31 cellular contexts compared by ENCODE assay signal in the genomic region with DNA sequence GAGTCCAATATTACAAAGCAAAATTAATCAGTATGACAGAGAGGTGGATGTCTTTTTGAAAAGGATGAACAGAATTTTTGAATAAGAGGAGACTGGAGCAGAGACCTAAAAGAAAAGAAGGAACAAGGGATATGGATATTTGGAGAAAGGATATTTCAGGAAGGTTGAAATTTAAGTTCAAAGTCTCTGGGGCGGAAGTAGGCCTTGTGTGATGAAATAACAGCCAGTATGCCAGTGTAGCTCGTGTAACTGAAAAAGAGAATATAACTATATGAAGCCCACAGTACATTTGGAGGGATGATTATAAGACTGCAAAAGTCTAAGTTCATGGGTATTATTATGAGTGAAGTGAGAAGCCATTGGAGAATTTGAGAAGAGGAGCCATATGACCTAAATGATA.
"Had no signal": no experiment of that assay in that cellular context is flagged by ENCODE, and none has a peak within 500 bp of the region (broad histone marks: within the 10 kb centered on the region; RNA-seq: fewer than 3 reads in every experiment).

No MANE protein-coding gene starts in this region.

- H3K36me3 ChIP-seq: neural progenitor cell, ovary, spleen, suprapubic skin, tibial artery, transverse colon, upper lobe of right lung, uterus had no signal

- DNase-seq: naive thymus-derived CD8-positive, alpha-beta T cell; occipital lobe; ovary; posterior cingulate gyrus; psoas muscle; right cardiac atrium; spleen; stimulated activated CD4-positive, alpha-beta T cell treated with anti-CD3 and anti-CD28 coated beads, Interleukin-12 subunit alpha, Interleukin-12 subunit beta, amount 100 ng/mL, for 4 hours; stimulated activated CD4-positive, alpha-beta T cell treated with anti-CD3 and anti-CD28 coated beads, Interleukin-1b, Interleukin-23, amount 100 ng/mL, for 48 hours; stimulated activated CD4-positive, alpha-beta T cell treated with anti-CD3 and anti-CD28 coated beads, Interleukin-4, amount 100 ng/mL, for 1 hour; stimulated activated CD4-positive, alpha-beta T cell treated with anti-CD3 and anti-CD28 coated beads, Interleukin-4, amount 100 ng/mL, for 4 hours; stimulated activated CD8-positive, alpha-beta memory T cell treated with anti-CD3 and anti-CD28 coated beads, Interleukin-4, amount 100 ng/mL, for 48 hours; stimulated activated naive CD4-positive, alpha-beta T cell; stimulated activated naive CD8-positive, alpha-beta T cell treated with anti-CD3 and anti-CD28 coated beads, Interleukin-15, amount 100 ng/mL, for 72 hours; stimulated activated naive CD8-positive, alpha-beta T cell treated with anti-CD3 and anti-CD28 coated beads, Interleukin-15, Interleukin-2, amounts not matched to agents 100 U/mL and 50 U/mL, for 24 hours; substantia nigra; testis; tibial artery; transverse colon; upper lobe of right lung; uterus had no signal

- H3K4me1 Mint-ChIP-seq: naive thymus-derived CD8-positive, alpha-beta T cell; nephron; neural progenitor cell; stimulated activated memory B cell treated with anti-CD40 and anti-IgM and Interleukin-4, amounts not matched to agents 10 μg/mL and 1 μg/mL and 100 μg/mL, for 72 hours; stimulated activated naive CD8-positive, alpha-beta T cell treated with anti-CD3 and anti-CD28 coated beads, Interleukin-15, amount 100 ng/mL, for 72 hours had no signal

- H2AFZ ChIP-seq: neural progenitor cell, parathyroid adenoma had no signal

- H3K4me2 ChIP-seq: neural progenitor cell, smooth muscle cell had no signal

- H3K4me1 ChIP-seq: neural progenitor cell, parathyroid adenoma, psoas muscle, spleen, suprapubic skin, testis, tibial artery, transverse colon, upper lobe of right lung, uterus had no signal

- H3K4me3 ChIP-seq: neural progenitor cell, ovary, psoas muscle, skin epidermis, smooth muscle cell, spleen, suprapubic skin, testis, tibial artery, transverse colon, upper lobe of right lung, uterus had no signal

- H3K27ac ChIP-seq: neural progenitor cell, ovary, parathyroid adenoma, psoas muscle, skin epidermis, spleen, suprapubic skin, testis, tibial artery, transverse colon, upper lobe of right lung, uterus had no signal

- H3K27ac Mint-ChIP-seq: naive thymus-derived CD8-positive, alpha-beta T cell; nephron; neural progenitor cell; progenitor cell of endocrine pancreas; stimulated activated memory B cell treated with anti-CD40 and anti-IgM and Interleukin-4, amounts not matched to agents 10 μg/mL and 1 μg/mL and 100 μg/mL, for 72 hours; stimulated activated naive CD8-positive, alpha-beta T cell treated with anti-CD3 and anti-CD28 coated beads, Interleukin-15, amount 100 ng/mL, for 72 hours; type B pancreatic cell had no signal

- ATAC-seq: naive thymus-derived CD8-positive, alpha-beta T cell; psoas muscle; right cardiac atrium; sciatic nerve; stimulated activated memory B cell treated with anti-CD40 and anti-IgM and Interleukin-4, amounts not matched to agents 10 μg/mL and 1 μg/mL and 100 μg/mL, for 72 hours; stimulated activated naive CD8-positive, alpha-beta T cell treated with anti-CD3 and anti-CD28 coated beads, Interleukin-15, amount 100 ng/mL, for 72 hours; stimulated activated naive CD8-positive, alpha-beta T cell treated with anti-CD3 and anti-CD28 coated beads, Interleukin-15, Interleukin-2, amounts not matched to agents 100 U/mL and 50 U/mL, for 24 hours; upper lobe of right lung had no signal

- H3K9me3 Mint-ChIP-seq: nephron, neural progenitor cell, type B pancreatic cell had no signal

- H3K9ac ChIP-seq: neural progenitor cell, parathyroid adenoma had no signal

- H3K9me3 ChIP-seq: ovary, psoas muscle, suprapubic skin, testis, tibial artery, transverse colon, upper lobe of right lung, uterus had no signal

- H3K79me2 ChIP-seq: parathyroid adenoma had no signal

- H3K27me3 Mint-ChIP-seq: naive thymus-derived CD8-positive, alpha-beta T cell; progenitor cell of endocrine pancreas; stimulated activated memory B cell treated with anti-CD40 and anti-IgM and Interleukin-4, amounts not matched to agents 10 μg/mL and 1 μg/mL and 100 μg/mL, for 72 hours; stimulated activated naive CD8-positive, alpha-beta T cell treated with anti-CD3 and anti-CD28 coated beads, Interleukin-15, amount 100 ng/mL, for 72 hours; type B pancreatic cell had no signal

- H3K36me3 Mint-ChIP-seq: naive thymus-derived CD8-positive, alpha-beta T cell; neural progenitor cell; stimulated activated memory B cell treated with anti-CD40 and anti-IgM and Interleukin-4, amounts not matched to agents 10 μg/mL and 1 μg/mL and 100 μg/mL, for 72 hours; type B pancreatic cell had no signal

- H3K4me3 Mint-ChIP-seq: naive thymus-derived CD8-positive, alpha-beta T cell; nephron; neural progenitor cell; stimulated activated memory B cell treated with anti-CD40 and anti-IgM and Interleukin-4, amounts not matched to agents 10 μg/mL and 1 μg/mL and 100 μg/mL, for 72 hours; stimulated activated naive CD8-positive, alpha-beta T cell treated with anti-CD3 and anti-CD28 coated beads, Interleukin-15, amount 100 ng/mL, for 72 hours; type B pancreatic cell had no signal

- H3K27me3 ChIP-seq: neural progenitor cell, ovary, spleen, suprapubic skin, testis, tibial artery, transverse colon, upper lobe of right lung, uterus had no signal
